ENCODE assay signal across 24 cellular contexts in genomic region chr2:220585241-220585640, GRCh38.
"Had no signal": no experiment of that assay in that cellular context is flagged by ENCODE, and none has a peak within 500 bp of the region (broad histone marks: within the 10 kb centered on the region; RNA-seq: fewer than 3 reads in every experiment).

No MANE protein-coding gene starts in this region.

- H3K9me3 Mint-ChIP-seq: activated naive CD8-positive, alpha-beta T cell treated with anti-CD3 and anti-CD28 coated beads for 36 hours; activated T-cell treated with anti-CD3 and anti-CD28 coated beads, Interleukin-2, amount 50 U/mL, for 24 hours; activated T-helper 2 cell treated with anti-CD3 and anti-CD28 coated beads, Interferon-gamma antibody, Interleukin-2, Interleukin-4, amounts not matched to agents 10 μg/mL and 5 μg/mL and 100 μg/mL, durations not matched to agents 14 hours and 24 hours and 36 hours; memory B cell; natural killer cell treated with Interleukin-12 subunit alpha and Interleukin-12 subunit beta and Interleukin-15 and Interleukin-18, amount 100 ng/mL, for 72 hours; WTC11 had no signal

- DNase-seq: activated CD4-positive, alpha-beta T cell treated with anti-CD3 and anti-CD28 coated beads for 36 hours; activated CD4-positive, alpha-beta T cell treated with anti-CD3 and anti-CD28 coated beads, Interleukin-2, amount 50 U/mL, for 4 hours; activated CD8-positive, alpha-beta memory T cell treated with anti-CD3 and anti-CD28 coated beads for 24 hours; activated CD8-positive, alpha-beta memory T cell treated with anti-CD3 and anti-CD28 coated beads, Interleukin-2, amount 50 U/mL, for 4 hours; activated naive CD4-positive, alpha-beta T cell; activated naive CD8-positive, alpha-beta T cell treated with anti-CD3 and anti-CD28 coated beads for 36 hours; activated T-cell treated with anti-CD3 and anti-CD28 coated beads, Interleukin-2, amount 50 U/mL, for 24 hours; amygdala; body of pancreas; effector memory CD4-positive, alpha-beta T cell; head of caudate nucleus; left colon; ovary; spleen; stimulated activated CD4-positive, alpha-beta T cell treated with anti-CD3 and anti-CD28 coated beads, Interleukin-4, amount 100 ng/mL, for 24 hours; stimulated activated naive CD4-positive, alpha-beta T cell treated with Interleukin-2 at 50 U/mL for 16 hours; T-helper 1 cell; upper lobe of right lung had no signal

- H3K27me3 Mint-ChIP-seq: activated naive CD8-positive, alpha-beta T cell treated with anti-CD3 and anti-CD28 coated beads for 36 hours had no signal

- ATAC-seq: activated CD4-positive, alpha-beta T cell treated with anti-CD3 and anti-CD28 coated beads for 36 hours; body of pancreas; esophagus mucosa; gastroesophageal sphincter; left colon; natural killer cell treated with Interleukin-12 subunit alpha and Interleukin-12 subunit beta and Interleukin-15 and Interleukin-18, amount 100 ng/mL, for 72 hours; upper lobe of right lung; WTC11 had no signal

- H3K27ac Mint-ChIP-seq: activated CD4-positive, alpha-beta T cell treated with anti-CD3 and anti-CD28 coated beads for 36 hours; activated naive CD8-positive, alpha-beta T cell treated with anti-CD3 and anti-CD28 coated beads for 36 hours; activated T-cell treated with anti-CD3 and anti-CD28 coated beads, Interleukin-2, amount 50 U/mL, for 24 hours; activated T-helper 2 cell treated with anti-CD3 and anti-CD28 coated beads, Interferon-gamma antibody, Interleukin-2, Interleukin-4, amounts not matched to agents 10 μg/mL and 5 μg/mL and 100 μg/mL, durations not matched to agents 14 hours and 24 hours and 36 hours; memory B cell; natural killer cell treated with Interleukin-12 subunit alpha and Interleukin-12 subunit beta and Interleukin-15 and Interleukin-18, amount 100 ng/mL, for 72 hours; WTC11 had no signal

- H3K36me3 Mint-ChIP-seq: activated naive CD8-positive, alpha-beta T cell treated with anti-CD3 and anti-CD28 coated beads for 36 hours; memory B cell; natural killer cell treated with Interleukin-12 subunit alpha and Interleukin-12 subunit beta and Interleukin-15 and Interleukin-18, amount 100 ng/mL, for 72 hours; WTC11 had no signal

- H3K4me3 Mint-ChIP-seq: activated CD4-positive, alpha-beta T cell treated with anti-CD3 and anti-CD28 coated beads for 36 hours; activated naive CD8-positive, alpha-beta T cell treated with anti-CD3 and anti-CD28 coated beads for 36 hours; activated T-cell treated with anti-CD3 and anti-CD28 coated beads, Interleukin-2, amount 50 U/mL, for 24 hours; memory B cell; natural killer cell treated with Interleukin-12 subunit alpha and Interleukin-12 subunit beta and Interleukin-15 and Interleukin-18, amount 100 ng/mL, for 72 hours; WTC11 had no signal

- H3K4me1 Mint-ChIP-seq: activated CD4-positive, alpha-beta T cell treated with anti-CD3 and anti-CD28 coated beads for 36 hours; activated naive CD8-positive, alpha-beta T cell treated with anti-CD3 and anti-CD28 coated beads for 36 hours; memory B cell; WTC11 had no signal
